Comparison of ENCODE assay signal across 1 cellular context in the genomic region with DNA sequence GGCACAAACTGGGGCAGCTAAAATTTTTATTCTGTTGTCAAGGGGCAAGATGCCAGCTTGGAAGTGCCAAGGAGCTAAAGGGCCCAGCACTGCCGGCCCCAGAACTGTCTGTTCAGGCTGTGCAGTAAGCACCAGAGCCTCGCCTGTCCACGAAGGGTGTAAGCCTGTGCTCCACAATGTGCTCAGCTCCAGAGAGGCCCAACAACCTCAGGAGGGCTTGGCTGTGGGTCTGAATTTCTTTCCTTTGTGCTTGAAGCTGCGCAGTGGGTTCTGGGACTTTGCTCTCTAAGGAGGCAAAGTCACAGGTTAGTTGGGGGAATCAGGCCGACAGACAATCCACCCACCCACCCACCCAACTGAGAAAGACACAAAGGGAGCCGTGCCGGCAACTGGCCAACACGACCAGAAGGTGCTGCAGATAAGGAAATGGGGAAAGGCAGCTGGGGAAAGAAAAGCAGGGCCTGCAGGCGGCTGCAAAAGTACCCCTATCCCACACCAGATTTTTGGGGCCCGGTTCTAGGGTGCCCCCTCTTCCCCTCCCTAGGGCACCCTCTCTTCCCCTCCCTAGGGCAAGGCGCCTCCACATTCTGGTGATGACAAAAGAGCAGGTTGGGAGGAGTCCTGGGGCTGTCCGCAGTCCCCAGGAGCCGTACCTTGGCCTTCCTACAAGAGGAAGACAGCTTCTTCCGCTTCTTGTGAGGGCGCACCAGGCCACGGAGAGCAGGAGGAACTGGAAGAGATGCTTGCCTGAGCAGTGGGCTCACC.
TF ChIP-seq lines count a peak whose summit lies in the region.

No MANE protein-coding gene starts in this region.

TF ChIP-seq in HEK293, 187 proteins besides CTCF, POLR2A, EP300 and RAD21 (continued from another document):
- TF ChIP-seq ZNF169 (tag by site-specific recombination; IDR thresholded peaks at IDR 0.05) (no peak), ZNF510 (tag by site-specific recombination; IDR thresholded peaks at IDR 0.05; ENCODE audit: insufficient replicate concordance) (no peak)
